15 cellular contexts compared by ENCODE assay signal in the genomic region with DNA sequence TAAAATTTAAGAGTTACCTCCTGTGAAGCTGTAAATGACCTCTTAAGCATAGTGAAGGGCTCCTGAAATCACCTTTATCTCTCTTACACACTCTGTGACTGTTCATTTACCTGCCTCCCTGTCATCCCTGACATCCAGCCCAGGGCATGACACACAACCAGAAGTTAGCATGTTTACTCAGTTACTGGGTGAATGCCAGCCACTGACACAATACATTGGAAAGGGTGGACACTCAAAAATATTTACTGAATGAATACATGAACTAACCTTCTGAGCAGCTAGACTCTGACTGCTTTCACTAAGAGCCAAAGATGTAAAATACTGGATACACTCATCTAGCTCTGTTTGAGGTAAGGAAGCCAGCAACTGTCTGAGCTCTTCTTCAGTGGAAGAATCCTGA. TPM values are rescaled to one million over a fixed set of nuclear protein-coding genes. Genes with fewer than 3 reads are reported as not detected.
A peak's percentile ranks its signal among the peaks of the same experiment; 100 is the strongest.
DNase-seq lines count a peak whose midpoint lies in the region; ATAC-seq and TF ChIP-seq lines count a peak whose summit lies in the region.
"Had no signal": no experiment of that assay in that cellular context is flagged by ENCODE, and none has a peak within 500 bp of the region (broad histone marks: within the 10 kb centered on the region; RNA-seq: fewer than 3 reads in every experiment).

No MANE protein-coding gene starts in this region.

- TF ChIP-seq CTCF in AG10803 (conservative IDR thresholded peaks at IDR 0.05; ENCODE audit: low read length), result no peak
- no peak for TF ChIP-seq CTCF in lower lobe of right lung (IDR thresholded peaks at IDR 0.05)

- H3K4me1 Mint-ChIP-seq in T-helper 2 cell treated with Interferon-gamma antibody and Interleukin-4, amounts not matched to agents 5 μg/mL and 100 μg/mL, for 36 hours (ENCODE audit: low read depth), result peaks cover 9% of the 10 kb centered on the region

- no peaks in the 10 kb centered on the region for H3K27me3 Mint-ChIP-seq in T-helper 2 cell treated with Interferon-gamma antibody and Interleukin-4, amounts not matched to agents 5 μg/mL and 100 μg/mL, for 36 hours (ENCODE audit: low read depth)
- H3K27me3 Mint-ChIP-seq: activated CD4-positive, alpha-beta memory T cell treated with anti-CD3 and anti-CD28 coated beads for 36 hours had no signal

- peaks cover 17% of the 10 kb centered on the region for H3K36me3 Mint-ChIP-seq in T-helper 2 cell treated with Interferon-gamma antibody and Interleukin-4, amounts not matched to agents 5 μg/mL and 100 μg/mL, for 36 hours (ENCODE audit: low read depth)

- ATAC-seq in lower lobe of right lung (peak; percentile 62 to 81), GM18511 (IDR thresholded peaks at IDR 0.05; ENCODE audit: unreplicated experiment) (no peak)
- ATAC-seq: activated naive CD4-positive, alpha-beta T cell treated with anti-CD3 and anti-CD28 coated beads, Interleukin-2, amount 50 U/mL, for 72 hours had no signal

- H3K4me3 Mint-ChIP-seq in T-helper 2 cell treated with Interferon-gamma antibody and Interleukin-4, amounts not matched to agents 5 μg/mL and 100 μg/mL, for 36 hours, result no peak overlapping the region
- H3K4me3 Mint-ChIP-seq: activated CD4-positive, alpha-beta memory T cell treated with anti-CD3 and anti-CD28 coated beads for 36 hours; endodermal cell had no signal

- no peak overlapping the region for H3K27ac Mint-ChIP-seq in T-helper 2 cell treated with Interferon-gamma antibody and Interleukin-4, amounts not matched to agents 5 μg/mL and 100 μg/mL, for 36 hours
- H3K27ac Mint-ChIP-seq: activated CD4-positive, alpha-beta memory T cell treated with anti-CD3 and anti-CD28 coated beads for 36 hours; activated naive CD4-positive, alpha-beta T cell treated with anti-CD3 and anti-CD28 coated beads, Interleukin-2, amount 50 U/mL, for 72 hours; endodermal cell had no signal

- H3K9me3 ChIP-seq in MG63 (no peaks in the 10 kb centered on the region), lower lobe of right lung (no peaks in the 10 kb centered on the region)
- H3K9me3 ChIP-seq: BE2C had no signal

- DNase-seq in AG10803 (ENCODE audit: low read depth), result peak; percentile 88
- peak; percentile 77 for DNase-seq in MG63
- peak; percentile 44 for DNase-seq in dermis blood vessel endothelial cell
- DNase-seq in lower lobe of right lung, result no peak
- no peak for DNase-seq in T-helper 2 cell treated with Interferon-gamma antibody and Interleukin-4, amounts not matched to agents 5 μg/mL and 100 μg/mL, for 36 hours (ENCODE audit: low spot score)
- no peak for DNase-seq in NCI-H1694 (lab: John Stamatoyannopoulos, UW)
- no peak for DNase-seq in DMS114 treated with DMSO at 0.1 percent for 48 hours (lab: John Stamatoyannopoulos, UW; ENCODE audit: unreplicated experiment)
- DNase-seq: activated CD4-positive, alpha-beta memory T cell treated with anti-CD3 and anti-CD28 coated beads for 36 hours; BE2C; endodermal cell; MV-4-11; NCI-H524 treated with DMSO at 0.1 percent for 48 hours; stimulated activated CD8-positive, alpha-beta memory T cell treated with anti-CD3 and anti-CD28 coated beads, Interleukin-4, amount 100 ng/mL, for 48 hours had no signal

- no peaks in the 10 kb centered on the region for H3K4me1 ChIP-seq in lower lobe of right lung
- H3K4me1 ChIP-seq: BE2C had no signal

- intact Hi-C loops in lower lobe of right lung (cut with DNase I), result no loop called here

- H3K4me3 ChIP-seq in AG10803 (ENCODE audit: low read length) (no peak overlapping the region), MG63 (no peak overlapping the region), lower lobe of right lung (no peak overlapping the region)

- H3K27me3 ChIP-seq in MG63 (no peaks in the 10 kb centered on the region), lower lobe of right lung (ENCODE audit: low read depth) (no peaks in the 10 kb centered on the region)
- H3K27me3 ChIP-seq: BE2C had no signal

- H3K36me3 ChIP-seq in MG63 (peaks cover 7% of the 10 kb centered on the region), lower lobe of right lung (peaks cover 16% of the 10 kb centered on the region)
- H3K36me3 ChIP-seq: BE2C had no signal

- no peaks in the 10 kb centered on the region for H3K9me3 Mint-ChIP-seq in T-helper 2 cell treated with Interferon-gamma antibody and Interleukin-4, amounts not matched to agents 5 μg/mL and 100 μg/mL, for 36 hours
- H3K9me3 Mint-ChIP-seq: activated CD4-positive, alpha-beta memory T cell treated with anti-CD3 and anti-CD28 coated beads for 36 hours; activated naive CD4-positive, alpha-beta T cell treated with anti-CD3 and anti-CD28 coated beads, Interleukin-2, amount 50 U/mL, for 72 hours; endodermal cell had no signal

- H3K27ac ChIP-seq in lower lobe of right lung, result no peak overlapping the region

RNA-seq across cellular contexts. Expression of a gene that starts 25.3 kb away (rescaled TPM):
- total RNA-seq in MG63 (2014; rRNA removed; shearing (Covaris generic); ENCODE audit: low replicate concordance), result 5.7 and 10.4 TPM in 2 replicates
- total RNA-seq in dermis blood vessel endothelial cell, result 9.3 and 11.9 TPM in 2 replicates
- 7.6 TPM for total RNA-seq in lower lobe of right lung

RNA-seq across cellular contexts. Expression of a gene that starts 25.4 kb away (rescaled TPM):
- total RNA-seq in MG63 (2014; rRNA removed; shearing (Covaris generic); ENCODE audit: low replicate concordance), result 13.8 and 21.6 TPM in 2 replicates
- total RNA-seq in dermis blood vessel endothelial cell (4.9 and 7.2 TPM in 2 replicates), lower lobe of right lung (15.6 TPM)

Comparison
In these comparisons a context has a peak if more than half of its experiments do, and no peak if none do; other contexts are left out.
1. DNase-seq: peak in AG10803 (single experiment), MG63 (single experiment) and dermis blood vessel endothelial cell (single experiment); none in lower lobe of right lung (single experiment), T-helper 2 cell treated with Interferon-gamma antibody and Interleukin-4, amounts not matched to agents 5 μg/mL and 100 μg/mL, for 36 hours (single experiment), NCI-H1694 (single experiment) and DMS114 treated with DMSO at 0.1 percent for 48 hours (single experiment).